25 cellular contexts compared by ENCODE assay signal in genomic region chr13:110923777-110924638, GRCh38.
"Had no signal": no experiment of that assay in that cellular context is flagged by ENCODE, and none has a peak within 500 bp of the region (broad histone marks: within the 10 kb centered on the region; RNA-seq: fewer than 3 reads in every experiment).

No MANE protein-coding gene starts in this region.

- H3K9me3 Mint-ChIP-seq: activated B cell treated with CpG ODN at 0.5 μM for 24 hours; activated CD4-positive, alpha-beta memory T cell treated with anti-CD3 and anti-CD28 coated beads, Interleukin-2, amount 10 ng/mL, durations not matched to agents 7 days and 5 days; activated naive CD8-positive, alpha-beta T cell treated with anti-CD3 and anti-CD28 coated beads, Interleukin-2, amount 10 ng/mL, durations not matched to agents 7 days and 5 days; activated T-helper 2 cell treated with anti-CD3 and anti-CD28 coated beads, Interferon-gamma antibody, Interleukin-2, Interleukin-4, amounts not matched to agents 10 μg/mL and 5 μg/mL and 100 μg/mL, durations not matched to agents 14 hours and 24 hours and 36 hours; natural killer cell; stimulated activated naive CD8-positive, alpha-beta T cell treated with anti-CD3 and anti-CD28 coated beads, Interleukin-15, amount 100 ng/mL, for 72 hours; T-cell had no signal

- H3K4me3 Mint-ChIP-seq: activated B cell treated with CpG ODN at 0.5 μM for 24 hours; activated CD4-positive, alpha-beta memory T cell treated with anti-CD3 and anti-CD28 coated beads, Interleukin-2, amount 10 ng/mL, durations not matched to agents 7 days and 5 days; activated CD8-positive, alpha-beta memory T cell treated with anti-CD3 and anti-CD28 coated beads, Interleukin-2, amount 10 ng/mL, durations not matched to agents 7 days and 5 days; activated naive CD8-positive, alpha-beta T cell treated with anti-CD3 and anti-CD28 coated beads, Interleukin-2, amount 10 ng/mL, durations not matched to agents 7 days and 5 days; natural killer cell; stimulated activated naive CD8-positive, alpha-beta T cell treated with anti-CD3 and anti-CD28 coated beads, Interleukin-15, amount 100 ng/mL, for 72 hours; T-cell had no signal

- H3K27ac Mint-ChIP-seq: activated B cell treated with CpG ODN at 0.5 μM for 24 hours; activated CD4-positive, alpha-beta memory T cell treated with anti-CD3 and anti-CD28 coated beads, Interleukin-2, amount 10 ng/mL, durations not matched to agents 7 days and 5 days; activated CD8-positive, alpha-beta memory T cell treated with anti-CD3 and anti-CD28 coated beads, Interleukin-2, amount 10 ng/mL, durations not matched to agents 7 days and 5 days; activated naive CD8-positive, alpha-beta T cell treated with anti-CD3 and anti-CD28 coated beads, Interleukin-2, amount 10 ng/mL, durations not matched to agents 7 days and 5 days; activated T-helper 2 cell treated with anti-CD3 and anti-CD28 coated beads, Interferon-gamma antibody, Interleukin-2, Interleukin-4, amounts not matched to agents 10 μg/mL and 5 μg/mL and 100 μg/mL, durations not matched to agents 14 hours and 24 hours and 36 hours; natural killer cell; stimulated activated naive CD8-positive, alpha-beta T cell treated with anti-CD3 and anti-CD28 coated beads, Interleukin-15, amount 100 ng/mL, for 72 hours; T-cell had no signal

- H3K27me3 ChIP-seq: colonic mucosa, uterus had no signal

- H3K4me3 ChIP-seq: colonic mucosa, suprapubic skin, transverse colon, uterus had no signal

- H3K36me3 ChIP-seq: colonic mucosa, neutrophil, suprapubic skin, transverse colon, uterus had no signal

- ATAC-seq: activated CD8-positive, alpha-beta memory T cell treated with anti-CD3 and anti-CD28 coated beads, Interleukin-2, amount 10 ng/mL, durations not matched to agents 7 days and 5 days; left lobe of liver; natural killer cell; stimulated activated naive CD8-positive, alpha-beta T cell treated with anti-CD3 and anti-CD28 coated beads, Interleukin-15, amount 100 ng/mL, for 72 hours; T-cell had no signal

- H3K27ac ChIP-seq: colonic mucosa, neutrophil, parathyroid adenoma, suprapubic skin, transverse colon, uterus had no signal

- H2AFZ ChIP-seq: parathyroid adenoma had no signal

- H3K9me3 ChIP-seq: colonic mucosa, neutrophil, suprapubic skin, transverse colon, uterus had no signal

- H3K9ac ChIP-seq: parathyroid adenoma had no signal

- H3K79me2 ChIP-seq: parathyroid adenoma had no signal

- H3K36me3 Mint-ChIP-seq: activated CD8-positive, alpha-beta memory T cell treated with anti-CD3 and anti-CD28 coated beads, Interleukin-2, amount 10 ng/mL, durations not matched to agents 7 days and 5 days; natural killer cell; T-cell had no signal

- DNase-seq: activated B cell treated with CpG ODN at 0.5 μM for 24 hours; activated CD4-positive, alpha-beta memory T cell treated with anti-CD3 and anti-CD28 coated beads, Interleukin-2, amount 10 ng/mL, durations not matched to agents 7 days and 5 days; activated CD4-positive, alpha-beta T cell treated with anti-CD3 and anti-CD28 coated beads for 4 hours; activated CD8-positive, alpha-beta memory T cell treated with anti-CD3 and anti-CD28 coated beads, Interleukin-2, amount 10 ng/mL, durations not matched to agents 7 days and 5 days; activated naive CD4-positive, alpha-beta T cell treated with Interleukin-2 at 50 U/mL for 16 hours; activated naive CD8-positive, alpha-beta T cell treated with anti-CD3 and anti-CD28 coated beads, Interleukin-2, amount 10 ng/mL, durations not matched to agents 7 days and 5 days; activated T-cell treated with anti-CD3 and anti-CD28 coated beads, Interleukin-2, amount 50 U/mL, for 1 hour; amygdala; caudate nucleus; colonic mucosa; erythroblast; foreskin melanocyte; hypothalamus; islet precursor cell; natural killer cell; stimulated activated CD4-positive, alpha-beta T cell treated with anti-CD3 and anti-CD28 coated beads, Interleukin-2, amount 100 ng/mL, for 24 hours; stimulated activated naive CD8-positive, alpha-beta T cell treated with anti-CD3 and anti-CD28 coated beads, Interleukin-15, amount 100 ng/mL, for 72 hours; T-cell; transverse colon; uterus had no signal

- H3K4me1 ChIP-seq: colonic mucosa, parathyroid adenoma, suprapubic skin, transverse colon, uterus had no signal
